Comparison of ENCODE assay signal across 27 cellular contexts in genomic region chr9:93595461-93595860, GRCh38.
"Had no signal": no experiment of that assay in that cellular context is flagged by ENCODE, and none has a peak within 500 bp of the region (broad histone marks: within the 10 kb centered on the region; RNA-seq: fewer than 3 reads in every experiment).

No MANE protein-coding gene starts in this region.

- H3K36me3 Mint-ChIP-seq: activated naive CD4-positive, alpha-beta T cell treated with anti-CD3 and anti-CD28 coated beads, Interleukin-2, amount 50 U/mL, for 72 hours had no signal

- H3K4me3 ChIP-seq: adrenal gland, body of pancreas, heart right ventricle, left lung, lower lobe of right lung, right lobe of liver, skin epidermis, thoracic aorta, uterus had no signal

- H3K36me3 ChIP-seq: adrenal gland, heart right ventricle, left lung, lower lobe of right lung, right lobe of liver, thoracic aorta, uterus had no signal

- FAIRE-seq: endothelial cell of umbilical vein had no signal

- H3K27me3 ChIP-seq: adrenal gland, body of pancreas, heart right ventricle, left lung, right lobe of liver, uterus had no signal

- ATAC-seq: activated CD4-positive, alpha-beta T cell treated with anti-CD3 and anti-CD28 coated beads for 36 hours; activated naive CD4-positive, alpha-beta T cell treated with anti-CD3 and anti-CD28 coated beads, Interleukin-2, amount 50 U/mL, for 72 hours; body of pancreas; effector memory CD8-positive, alpha-beta T cell; esophagus mucosa; heart right ventricle; left lung; lower lobe of right lung; naive thymus-derived CD8-positive, alpha-beta T cell; right lobe of liver; stimulated activated naive CD8-positive, alpha-beta T cell treated with anti-CD3 and anti-CD28 coated beads, Interleukin-15, Interleukin-2, amounts not matched to agents 100 U/mL and 50 U/mL, for 24 hours had no signal

- DNase-seq: activated CD4-positive, alpha-beta T cell treated with anti-CD3 and anti-CD28 coated beads for 36 hours; activated naive CD4-positive, alpha-beta T cell; body of pancreas; cerebellar nuclear complex; cortex of kidney; effector memory CD8-positive, alpha-beta T cell; foreskin fibroblast; heart right ventricle; lower lobe of right lung; mesenchymal stem cell; nucleus accumbens; stimulated activated CD4-positive, alpha-beta T cell treated with anti-CD3 and anti-CD28 coated beads, Interleukin-12 subunit alpha, Interleukin-12 subunit beta, amount 100 ng/mL, for 4 hours; stimulated activated CD4-positive, alpha-beta T cell treated with anti-CD3 and anti-CD28 coated beads, Interleukin-4, amount 100 ng/mL, for 1 hour; stimulated activated naive CD8-positive, alpha-beta T cell treated with anti-CD3 and anti-CD28 coated beads, Interleukin-15, Interleukin-2, amounts not matched to agents 100 U/mL and 50 U/mL, for 24 hours; T-helper 2 cell; trophoblast cell; uterus had no signal

- H3K4me3 Mint-ChIP-seq: activated CD4-positive, alpha-beta T cell treated with anti-CD3 and anti-CD28 coated beads for 36 hours; effector memory CD8-positive, alpha-beta T cell; naive thymus-derived CD8-positive, alpha-beta T cell; neural crest cell had no signal

- H3K9me3 ChIP-seq: adrenal gland, body of pancreas, heart right ventricle, left lung, lower lobe of right lung, right lobe of liver, thoracic aorta, uterus had no signal

- H3K27me3 Mint-ChIP-seq: activated CD4-positive, alpha-beta T cell treated with anti-CD3 and anti-CD28 coated beads for 36 hours; effector memory CD8-positive, alpha-beta T cell; naive thymus-derived CD8-positive, alpha-beta T cell had no signal

- H3K27ac Mint-ChIP-seq: activated CD4-positive, alpha-beta T cell treated with anti-CD3 and anti-CD28 coated beads for 36 hours; activated naive CD4-positive, alpha-beta T cell treated with anti-CD3 and anti-CD28 coated beads, Interleukin-2, amount 50 U/mL, for 72 hours had no signal

- H3K27ac ChIP-seq: adrenal gland, body of pancreas, left lung, lower lobe of right lung, right lobe of liver, skin epidermis, thoracic aorta, uterus had no signal

- H3K4me1 ChIP-seq: right lobe of liver had no signal

- H3K9me3 Mint-ChIP-seq: activated naive CD4-positive, alpha-beta T cell treated with anti-CD3 and anti-CD28 coated beads, Interleukin-2, amount 50 U/mL, for 72 hours; effector memory CD8-positive, alpha-beta T cell; naive thymus-derived CD8-positive, alpha-beta T cell; neural crest cell had no signal
